17 cellular contexts compared by ENCODE assay signal in genomic region chr11:127412722-127413121, GRCh38.
"Had no signal": no experiment of that assay in that cellular context is flagged by ENCODE, and none has a peak within 500 bp of the region (broad histone marks: within the 10 kb centered on the region; RNA-seq: fewer than 3 reads in every experiment).

No MANE protein-coding gene starts in this region.

- DNase-seq: activated CD4-positive, alpha-beta memory T cell treated with anti-CD3 and anti-CD28 coated beads for 36 hours; activated CD4-positive, alpha-beta T cell treated with anti-CD3 and anti-CD28 coated beads for 36 hours; activated effector memory CD4-positive, alpha-beta T cell treated with Interleukin-2 at 50 U/mL for 16 hours; activated T-cell treated with anti-CD3 and anti-CD28 coated beads, Interleukin-2, amount 50 U/mL, for 4 hours; erythroblast; mammary epithelial cell; naive B cell; retina; stimulated activated CD4-positive, alpha-beta T cell treated with anti-CD3 and anti-CD28 coated beads, Interleukin-2, amount 100 ng/mL, for 48 hours; stimulated activated naive B cell treated with anti-CD40 and anti-IgM and Interleukin-4, amounts not matched to agents 10 μg/mL and 1 μg/mL and 100 μg/mL, for 72 hours; T1000; thyroid gland; uterus had no signal

- H3K27ac ChIP-seq: gastroesophageal sphincter, thyroid gland, uterus, VCaP had no signal

- H3K36me3 ChIP-seq: gastroesophageal sphincter, thyroid gland, uterus had no signal

- ATAC-seq: activated CD4-positive, alpha-beta T cell treated with anti-CD3 and anti-CD28 coated beads for 36 hours; activated naive CD4-positive, alpha-beta T cell treated with anti-CD3 and anti-CD28 coated beads, Interleukin-2, amount 50 U/mL, for 72 hours; activated T-cell treated with anti-CD3 and anti-CD28 coated beads, Interleukin-2, amount 50 U/mL, for 4 hours; gastroesophageal sphincter; left lobe of liver; stimulated activated naive B cell treated with anti-CD40 and anti-IgM and Interleukin-4, amounts not matched to agents 10 μg/mL and 1 μg/mL and 100 μg/mL, for 72 hours had no signal

- H3K4me3 Mint-ChIP-seq: activated CD4-positive, alpha-beta memory T cell treated with anti-CD3 and anti-CD28 coated beads for 36 hours; activated CD4-positive, alpha-beta T cell treated with anti-CD3 and anti-CD28 coated beads for 36 hours; activated T-cell treated with anti-CD3 and anti-CD28 coated beads, Interleukin-2, amount 50 U/mL, for 4 hours; naive B cell; stimulated activated naive B cell treated with anti-CD40 and anti-IgM and Interleukin-4, amounts not matched to agents 10 μg/mL and 1 μg/mL and 100 μg/mL, for 72 hours had no signal

- H3K4me1 ChIP-seq: gastroesophageal sphincter, thyroid gland, uterus had no signal

- H3K4me1 Mint-ChIP-seq: activated CD4-positive, alpha-beta T cell treated with anti-CD3 and anti-CD28 coated beads for 36 hours; naive B cell; stimulated activated naive B cell treated with anti-CD40 and anti-IgM and Interleukin-4, amounts not matched to agents 10 μg/mL and 1 μg/mL and 100 μg/mL, for 72 hours had no signal

- H3K4me3 ChIP-seq: gastroesophageal sphincter, thyroid gland, uterus had no signal

- H3K27me3 ChIP-seq: gastroesophageal sphincter, thyroid gland, uterus had no signal

- H3K36me3 Mint-ChIP-seq: activated CD4-positive, alpha-beta memory T cell treated with anti-CD3 and anti-CD28 coated beads for 36 hours; stimulated activated naive B cell treated with anti-CD40 and anti-IgM and Interleukin-4, amounts not matched to agents 10 μg/mL and 1 μg/mL and 100 μg/mL, for 72 hours had no signal

- H3K27me3 Mint-ChIP-seq: activated CD4-positive, alpha-beta memory T cell treated with anti-CD3 and anti-CD28 coated beads for 36 hours; activated CD4-positive, alpha-beta T cell treated with anti-CD3 and anti-CD28 coated beads for 36 hours; naive B cell; stimulated activated naive B cell treated with anti-CD40 and anti-IgM and Interleukin-4, amounts not matched to agents 10 μg/mL and 1 μg/mL and 100 μg/mL, for 72 hours had no signal

- H3K27ac Mint-ChIP-seq: activated CD4-positive, alpha-beta memory T cell treated with anti-CD3 and anti-CD28 coated beads for 36 hours; activated CD4-positive, alpha-beta T cell treated with anti-CD3 and anti-CD28 coated beads for 36 hours; activated naive CD4-positive, alpha-beta T cell treated with anti-CD3 and anti-CD28 coated beads, Interleukin-2, amount 50 U/mL, for 72 hours; naive B cell; stimulated activated naive B cell treated with anti-CD40 and anti-IgM and Interleukin-4, amounts not matched to agents 10 μg/mL and 1 μg/mL and 100 μg/mL, for 72 hours had no signal

- H3K9me3 ChIP-seq: thyroid gland, uterus had no signal
